In the genomic region with DNA sequence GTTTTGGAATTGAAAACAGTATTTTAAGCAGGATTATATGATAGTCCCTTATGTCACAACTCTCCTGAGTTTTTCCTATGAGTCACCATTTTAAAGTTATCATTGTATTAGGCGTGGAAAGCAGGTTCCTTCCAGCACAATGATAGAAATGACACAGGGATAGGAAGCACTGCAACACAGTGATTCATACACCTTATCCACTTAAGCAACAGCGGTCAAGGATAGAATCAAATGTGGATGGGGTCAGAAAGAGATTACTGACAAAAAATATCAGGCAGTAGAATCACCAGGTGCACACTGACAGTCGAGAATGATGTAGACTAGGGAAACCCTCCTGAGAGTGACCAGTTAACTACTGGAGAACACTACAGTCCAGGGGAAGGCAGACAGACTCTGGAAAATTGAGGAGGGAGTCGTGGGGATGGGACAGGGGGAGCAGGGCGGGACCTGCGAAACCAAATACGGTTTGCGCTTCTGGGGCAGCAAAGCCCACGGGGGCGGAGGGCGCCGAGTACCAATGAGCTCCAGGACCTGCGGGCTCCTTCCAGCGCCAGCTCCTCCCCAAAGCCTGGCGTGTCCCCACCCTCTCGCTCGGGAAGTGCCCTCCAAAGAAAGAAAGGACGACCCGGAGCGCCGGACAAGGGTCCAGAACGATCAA, we compare ENCODE assay signal across 8 cellular contexts. TPM values are rescaled to one million over a fixed set of nuclear protein-coding genes. Genes with fewer than 3 reads are reported as not detected.
DNase-seq lines count a peak whose midpoint lies in the region; TF ChIP-seq lines count a peak whose summit lies in the region.

No MANE protein-coding gene starts in this region.

- peaks cover 47% of the 10 kb centered on the region for H3K79me2 ChIP-seq in SU-DHL-6 (ENCODE audit: insufficient read depth, low read length)

- H3K4me1 ChIP-seq in mucosa of stomach (ENCODE audit: control insufficient read depth, insufficient read depth, low read length) = peaks cover 25% of the 10 kb centered on the region

- peak overlapping the region; percentile 77 for H3K4me2 ChIP-seq in SU-DHL-6 (ENCODE audit: low read depth, low read length, poor library complexity, severe bottlenecking)

- peak; percentile 27 for DNase-seq in 8988T
- no peak for DNase-seq in GM06990 (ENCODE audit: extremely low read depth, insufficient read length)
- DNase-seq in HFF-Myc (ENCODE audit: extremely low read depth, low read depth) = no peak
- DNase-seq in M059J (ENCODE audit: low read depth) = peak; percentile 84
- peak; percentile 48 for DNase-seq in epidermal melanocyte (ENCODE audit: insufficient read length, low spot score)
- DNase-seq in midbrain (lab: John Stamatoyannopoulos, UW) = no peak

- H3K27me3 ChIP-seq in GM06990 (replicated peaks; ENCODE audit: control insufficient read depth, insufficient read depth, low read length) (no peaks in the 10 kb centered on the region), SU-DHL-6 (ENCODE audit: low read length) (no peaks in the 10 kb centered on the region), mucosa of stomach (ENCODE audit: control insufficient read depth, insufficient read depth, low read length) (no peaks in the 10 kb centered on the region)

- H3K9me3 ChIP-seq in SU-DHL-6 (ENCODE audit: insufficient read depth, low read length) = no peaks in the 10 kb centered on the region
- H3K9me3 ChIP-seq in mucosa of stomach (ENCODE audit: control insufficient read depth, low read length) = no peaks in the 10 kb centered on the region

- TF ChIP-seq CTCF in GM06990 (IDR thresholded peaks at IDR 0.05; ENCODE audit: insufficient read depth, low read length, poor library complexity, severe bottlenecking) (no peak), HFF-Myc (IDR thresholded peaks at IDR 0.05; ENCODE audit: low read depth, low read length, missing control alignments) (no peak), SU-DHL-6 (IDR thresholded peaks at IDR 0.05; ENCODE audit: insufficient read depth, low read length, poor library complexity, severe bottlenecking) (no peak)

- H3K9ac ChIP-seq in SU-DHL-6 (ENCODE audit: low read length) (peak overlapping the region; percentile 76), mucosa of stomach (ENCODE audit: low read length) (peak overlapping the region; percentile 86)

- peaks cover 16% of the 10 kb centered on the region; the same call in 1 of the 2 replicates for H3F3A ChIP-seq in SU-DHL-6 (ENCODE audit: insufficient read depth)

- peak overlapping the region; percentile 17 for H2AFZ ChIP-seq in SU-DHL-6 (ENCODE audit: low read depth, low read length, severe bottlenecking)

- H3K4me3 ChIP-seq in GM06990 (replicated peaks; ENCODE audit: low read depth, low read length) (peak overlapping the region; percentile 78), HFF-Myc (replicated peaks; ENCODE audit: low read depth, low read length) (peak overlapping the region; percentile 71), SU-DHL-6 (ENCODE audit: insufficient read depth, low read length, poor library complexity, severe bottlenecking) (peak overlapping the region; percentile 78), mucosa of stomach (ENCODE audit: low read length) (peak overlapping the region; percentile 37)

- no peaks in the 10 kb centered on the region for H3K9me2 ChIP-seq in SU-DHL-6 (replicated peaks; ENCODE audit: insufficient read depth, low read length)

- H3K36me3 ChIP-seq in GM06990 (ENCODE audit: control insufficient read depth, insufficient read depth, low read length) (no peaks in the 10 kb centered on the region), SU-DHL-6 (ENCODE audit: low read length) (no peaks in the 10 kb centered on the region), mucosa of stomach (ENCODE audit: control insufficient read depth, insufficient read depth, low read length) (no peaks in the 10 kb centered on the region)

- H4K20me1 ChIP-seq in SU-DHL-6 (ENCODE audit: low read depth, low read length) = no peaks in the 10 kb centered on the region

- peak overlapping the region; percentile 42 for H3K27ac ChIP-seq in SU-DHL-6 (ENCODE audit: low read depth, low read length)

RNA-seq across cellular contexts. Expression of a gene that starts 0.5 kb away (rescaled TPM):
- 24.9 and 32.5 TPM in 2 replicates for total RNA-seq in M059J (2014; rRNA removed; shearing (Covaris generic))

RNA-seq across cellular contexts. Expression of a gene that starts 44.0 kb away (rescaled TPM):
- 34.0 and 43.6 TPM in 2 replicates for total RNA-seq in M059J (2014; rRNA removed; shearing (Covaris generic))

RNA-seq across cellular contexts. Expression of a gene that starts 44.2 kb away (rescaled TPM):
- total RNA-seq in M059J (2014; rRNA removed; shearing (Covaris generic)) = 24.0 and 25.6 TPM in 2 replicates

Comparison
In these comparisons a context has a peak if more than half of its experiments do, and no peak if none do; other contexts are left out.
1. DNase-seq: peak in 8988T (single experiment), M059J (single experiment) and epidermal melanocyte (single experiment); none in GM06990 (single experiment), HFF-Myc (single experiment) and midbrain (single experiment).
2. Peak in every context shown above with its lines, with median percentiles within 50 percentile points of each other: H3K4me3 ChIP-seq.